ENCODE assay signal across 1 cellular context in genomic region chr14:61090432-61091216, GRCh38.
TF ChIP-seq lines count a peak whose summit lies in the region.

No MANE protein-coding gene starts in this region.

TF ChIP-seq in GM23338, 12 proteins besides CTCF, POLR2A, EP300 and RAD21 (continued from another document):
- TF ChIP-seq ZNF462 (CRISPR knock-in tag; IDR thresholded peaks at IDR 0.05) (no peak), EZH2 (IDR thresholded peaks at IDR 0.05; ENCODE audit: low read depth, unreplicated experiment) (no peak), EZH2phosphoT487 (IDR thresholded peaks at IDR 0.05; ENCODE audit: unreplicated experiment) (no peak), ETS1 (IDR thresholded peaks at IDR 0.05) (no peak), NANOG (IDR thresholded peaks at IDR 0.05; ENCODE audit: borderline replicate concordance) (no peak)
